1 cellular context compared by ENCODE assay signal in the genomic region with DNA sequence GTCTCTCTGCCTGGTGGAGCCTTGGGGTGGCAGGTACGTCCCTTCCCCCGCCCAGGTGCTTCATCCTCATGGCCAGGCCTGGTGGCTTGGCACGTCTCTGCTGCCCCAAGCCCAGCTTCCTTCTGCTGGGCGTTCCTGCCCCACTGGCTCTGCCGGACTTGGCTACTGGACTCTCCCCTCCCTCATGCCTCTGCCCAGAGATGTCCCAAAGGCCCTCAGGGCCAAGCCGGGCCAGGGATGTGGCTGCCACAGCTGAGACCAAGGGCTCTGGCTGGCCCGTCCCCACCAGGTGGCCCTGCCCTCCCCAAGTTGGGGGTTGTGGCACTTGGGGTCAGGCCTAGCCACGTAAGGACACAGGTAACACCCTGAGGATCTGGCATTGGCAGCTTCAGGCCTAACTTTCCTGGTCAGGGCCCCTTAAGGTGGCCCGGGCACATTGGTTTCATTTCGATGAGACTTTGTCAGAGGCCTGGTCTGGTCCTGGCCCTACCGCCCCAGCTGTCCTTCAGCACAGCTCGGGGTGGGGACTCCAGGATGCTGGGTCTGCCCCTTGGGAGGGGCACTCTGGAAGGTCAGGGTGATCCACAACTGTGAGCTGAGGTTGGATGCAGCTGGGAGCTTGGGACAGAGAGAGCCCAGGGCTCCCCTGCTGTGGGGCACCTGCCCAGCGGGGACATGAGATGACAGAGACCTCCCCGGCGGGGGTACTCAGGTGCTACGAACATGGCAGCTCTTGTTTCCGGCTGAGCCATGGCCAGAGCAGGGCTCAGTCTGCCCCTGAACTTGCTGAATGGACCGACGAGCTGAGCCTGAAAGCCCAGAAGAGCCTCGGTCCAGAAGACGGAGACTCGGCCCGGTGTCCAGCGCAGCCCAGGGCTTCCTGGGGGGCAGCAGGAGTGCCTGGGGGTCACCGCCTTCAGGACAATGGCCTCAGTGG.
TF ChIP-seq lines count a peak whose summit lies in the region.

No MANE protein-coding gene starts in this region.

TF ChIP-seq in SK-N-SH treated with all-trans-retinoic acid at 6 μM for 48 hours, 23 proteins besides CTCF, POLR2A, EP300 and RAD21:
- TF ChIP-seq, protein P1, sequence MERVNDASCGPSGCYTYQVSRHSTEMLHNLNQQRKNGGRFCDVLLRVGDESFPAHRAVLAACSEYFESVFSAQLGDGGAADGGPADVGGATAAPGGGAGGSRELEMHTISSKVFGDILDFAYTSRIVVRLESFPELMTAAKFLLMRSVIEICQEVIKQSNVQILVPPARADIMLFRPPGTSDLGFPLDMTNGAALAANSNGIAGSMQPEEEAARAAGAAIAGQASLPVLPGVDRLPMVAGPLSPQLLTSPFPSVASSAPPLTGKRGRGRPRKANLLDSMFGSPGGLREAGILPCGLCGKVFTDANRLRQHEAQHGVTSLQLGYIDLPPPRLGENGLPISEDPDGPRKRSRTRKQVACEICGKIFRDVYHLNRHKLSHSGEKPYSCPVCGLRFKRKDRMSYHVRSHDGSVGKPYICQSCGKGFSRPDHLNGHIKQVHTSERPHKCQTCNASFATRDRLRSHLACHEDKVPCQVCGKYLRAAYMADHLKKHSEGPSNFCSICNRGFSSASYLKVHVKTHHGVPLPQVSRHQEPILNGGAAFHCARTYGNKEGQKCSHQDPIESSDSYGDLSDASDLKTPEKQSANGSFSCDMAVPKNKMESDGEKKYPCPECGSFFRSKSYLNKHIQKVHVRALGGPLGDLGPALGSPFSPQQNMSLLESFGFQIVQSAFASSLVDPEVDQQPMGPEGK (CRISPR knock-in tag; IDR thresholded peaks at IDR 0.05; ENCODE audit: borderline replicate concordance) = no peak
- TF ChIP-seq SNAI2 (CRISPR knock-in tag; IDR thresholded peaks at IDR 0.05) = no peak
- no peak for TF ChIP-seq ZNF8 (CRISPR knock-in tag; IDR thresholded peaks at IDR 0.05)
- TF ChIP-seq BACH2 (CRISPR knock-in tag; IDR thresholded peaks at IDR 0.05; ENCODE audit: borderline replicate concordance) = no peak
- TF ChIP-seq, protein P2, sequence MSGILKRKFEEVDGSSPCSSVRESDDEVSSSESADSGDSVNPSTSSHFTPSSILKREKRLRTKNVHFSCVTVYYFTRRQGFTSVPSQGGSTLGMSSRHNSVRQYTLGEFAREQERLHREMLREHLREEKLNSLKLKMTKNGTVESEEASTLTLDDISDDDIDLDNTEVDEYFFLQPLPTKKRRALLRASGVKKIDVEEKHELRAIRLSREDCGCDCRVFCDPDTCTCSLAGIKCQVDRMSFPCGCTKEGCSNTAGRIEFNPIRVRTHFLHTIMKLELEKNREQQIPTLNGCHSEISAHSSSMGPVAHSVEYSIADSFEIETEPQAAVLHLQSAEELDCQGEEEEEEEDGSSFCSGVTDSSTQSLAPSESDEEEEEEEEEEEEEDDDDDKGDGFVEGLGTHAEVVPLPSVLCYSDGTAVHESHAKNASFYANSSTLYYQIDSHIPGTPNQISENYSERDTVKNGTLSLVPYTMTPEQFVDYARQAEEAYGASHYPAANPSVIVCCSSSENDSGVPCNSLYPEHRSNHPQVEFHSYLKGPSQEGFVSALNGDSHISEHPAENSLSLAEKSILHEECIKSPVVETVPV (CRISPR knock-in tag; IDR thresholded peaks at IDR 0.05) = no peak
- TF ChIP-seq, protein P3, sequence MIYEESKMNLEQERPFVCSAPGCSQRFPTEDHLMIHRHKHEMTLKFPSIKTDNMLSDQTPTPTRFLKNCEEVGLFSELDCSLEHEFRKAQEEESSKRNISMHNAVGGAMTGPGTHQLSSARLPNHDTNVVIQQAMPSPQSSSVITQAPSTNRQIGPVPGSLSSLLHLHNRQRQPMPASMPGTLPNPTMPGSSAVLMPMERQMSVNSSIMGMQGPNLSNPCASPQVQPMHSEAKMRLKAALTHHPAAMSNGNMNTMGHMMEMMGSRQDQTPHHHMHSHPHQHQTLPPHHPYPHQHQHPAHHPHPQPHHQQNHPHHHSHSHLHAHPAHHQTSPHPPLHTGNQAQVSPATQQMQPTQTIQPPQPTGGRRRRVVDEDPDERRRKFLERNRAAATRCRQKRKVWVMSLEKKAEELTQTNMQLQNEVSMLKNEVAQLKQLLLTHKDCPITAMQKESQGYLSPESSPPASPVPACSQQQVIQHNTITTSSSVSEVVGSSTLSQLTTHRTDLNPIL (CRISPR knock-in tag; IDR thresholded peaks at IDR 0.05; ENCODE audit: low read depth) = no peak
- TF ChIP-seq ESRRG (CRISPR knock-in tag; IDR thresholded peaks at IDR 0.05) = no peak
- no peak for TF ChIP-seq OSR1 (CRISPR knock-in tag; IDR thresholded peaks at IDR 0.05)
- no peak for TF ChIP-seq ARNTL (CRISPR knock-in tag; IDR thresholded peaks at IDR 0.05; ENCODE audit: borderline replicate concordance, low read depth)
- no peak for TF ChIP-seq ZFP30 (CRISPR knock-in tag; IDR thresholded peaks at IDR 0.05)
- no peak for TF ChIP-seq ZNF70 (CRISPR knock-in tag; IDR thresholded peaks at IDR 0.05)
- no peak for TF ChIP-seq GLIS3 (CRISPR knock-in tag; IDR thresholded peaks at IDR 0.05)
- TF ChIP-seq ZFP3 (CRISPR knock-in tag; IDR thresholded peaks at IDR 0.05) = no peak
- TF ChIP-seq, protein P4, sequence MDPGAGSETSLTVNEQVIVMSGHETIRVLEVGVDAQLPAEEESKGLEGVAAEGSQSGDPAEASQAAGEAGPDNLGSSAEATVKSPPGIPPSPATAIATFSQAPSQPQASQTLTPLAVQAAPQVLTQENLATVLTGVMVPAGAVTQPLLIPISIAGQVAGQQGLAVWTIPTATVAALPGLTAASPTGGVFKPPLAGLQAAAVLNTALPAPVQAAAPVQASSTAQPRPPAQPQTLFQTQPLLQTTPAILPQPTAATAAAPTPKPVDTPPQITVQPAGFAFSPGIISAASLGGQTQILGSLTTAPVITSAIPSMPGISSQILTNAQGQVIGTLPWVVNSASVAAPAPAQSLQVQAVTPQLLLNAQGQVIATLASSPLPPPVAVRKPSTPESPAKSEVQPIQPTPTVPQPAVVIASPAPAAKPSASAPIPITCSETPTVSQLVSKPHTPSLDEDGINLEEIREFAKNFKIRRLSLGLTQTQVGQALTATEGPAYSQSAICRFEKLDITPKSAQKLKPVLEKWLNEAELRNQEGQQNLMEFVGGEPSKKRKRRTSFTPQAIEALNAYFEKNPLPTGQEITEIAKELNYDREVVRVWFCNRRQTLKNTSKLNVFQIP (CRISPR knock-in tag; IDR thresholded peaks at IDR 0.05; ENCODE audit: borderline replicate concordance, low read depth) = no peak
- TF ChIP-seq ISL1 (CRISPR knock-in tag; IDR thresholded peaks at IDR 0.05) = no peak
- no peak for TF ChIP-seq TCF4 (CRISPR knock-in tag; IDR thresholded peaks at IDR 0.05; ENCODE audit: borderline replicate concordance)
- no peak for TF ChIP-seq PPARA (CRISPR knock-in tag; IDR thresholded peaks at IDR 0.05; ENCODE audit: borderline replicate concordance)
- TF ChIP-seq, protein P5, sequence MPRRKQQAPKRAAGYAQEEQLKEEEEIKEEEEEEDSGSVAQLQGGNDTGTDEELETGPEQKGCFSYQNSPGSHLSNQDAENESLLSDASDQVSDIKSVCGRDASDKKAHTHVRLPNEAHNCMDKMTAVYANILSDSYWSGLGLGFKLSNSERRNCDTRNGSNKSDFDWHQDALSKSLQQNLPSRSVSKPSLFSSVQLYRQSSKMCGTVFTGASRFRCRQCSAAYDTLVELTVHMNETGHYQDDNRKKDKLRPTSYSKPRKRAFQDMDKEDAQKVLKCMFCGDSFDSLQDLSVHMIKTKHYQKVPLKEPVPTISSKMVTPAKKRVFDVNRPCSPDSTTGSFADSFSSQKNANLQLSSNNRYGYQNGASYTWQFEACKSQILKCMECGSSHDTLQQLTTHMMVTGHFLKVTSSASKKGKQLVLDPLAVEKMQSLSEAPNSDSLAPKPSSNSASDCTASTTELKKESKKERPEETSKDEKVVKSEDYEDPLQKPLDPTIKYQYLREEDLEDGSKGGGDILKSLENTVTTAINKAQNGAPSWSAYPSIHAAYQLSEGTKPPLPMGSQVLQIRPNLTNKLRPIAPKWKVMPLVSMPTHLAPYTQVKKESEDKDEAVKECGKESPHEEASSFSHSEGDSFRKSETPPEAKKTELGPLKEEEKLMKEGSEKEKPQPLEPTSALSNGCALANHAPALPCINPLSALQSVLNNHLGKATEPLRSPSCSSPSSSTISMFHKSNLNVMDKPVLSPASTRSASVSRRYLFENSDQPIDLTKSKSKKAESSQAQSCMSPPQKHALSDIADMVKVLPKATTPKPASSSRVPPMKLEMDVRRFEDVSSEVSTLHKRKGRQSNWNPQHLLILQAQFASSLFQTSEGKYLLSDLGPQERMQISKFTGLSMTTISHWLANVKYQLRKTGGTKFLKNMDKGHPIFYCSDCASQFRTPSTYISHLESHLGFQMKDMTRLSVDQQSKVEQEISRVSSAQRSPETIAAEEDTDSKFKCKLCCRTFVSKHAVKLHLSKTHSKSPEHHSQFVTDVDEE (CRISPR knock-in tag; IDR thresholded peaks at IDR 0.05) = no peak
- no peak for TF ChIP-seq CSDC2 (CRISPR knock-in tag; IDR thresholded peaks at IDR 0.05)
